In genomic region chr6:97665410-97665809, GRCh38 we compare ENCODE assay signal across 36 cellular contexts.
"Had no signal": no experiment of that assay in that cellular context is flagged by ENCODE, and none has a peak within 500 bp of the region (broad histone marks: within the 10 kb centered on the region; RNA-seq: fewer than 3 reads in every experiment).

No MANE protein-coding gene starts in this region.

- H3K27ac ChIP-seq: cardiac muscle cell, Peyer's patch, SJSA1, WERI-Rb-1 had no signal

- H3K36me3 Mint-ChIP-seq: activated naive CD8-positive, alpha-beta T cell treated with anti-CD3 and anti-CD28 coated beads for 36 hours had no signal

- H3K4me1 ChIP-seq: Peyer's patch, SJSA1 had no signal

- H3K4me1 Mint-ChIP-seq: activated CD4-positive, alpha-beta T cell treated with anti-CD3 and anti-CD28 coated beads, Interleukin-2, amount 10 ng/mL, durations not matched to agents 24 days and 14 days; activated naive CD8-positive, alpha-beta T cell treated with anti-CD3 and anti-CD28 coated beads for 36 hours; activated T-helper 17 cell treated with anti-CD3 and anti-CD28 coated beads, Interleukin-2, amount 50 U/mL, for 72 hours; central memory CD8-positive, alpha-beta T cell had no signal

- H3K27me3 ChIP-seq: cardiac muscle cell, MG63, Peyer's patch, SJSA1 had no signal

- DNase-seq: activated CD4-positive, alpha-beta T cell treated with anti-CD3 and anti-CD28 coated beads, Interleukin-2, amount 10 ng/mL, durations not matched to agents 24 days and 14 days; activated CD4-positive, alpha-beta T cell treated with anti-CD3 and anti-CD28 coated beads, Interleukin-2, amount 50 U/mL, for 4 hours; activated CD8-positive, alpha-beta T cell treated with anti-CD3 and anti-CD28 coated beads for 36 hours; activated effector memory CD4-positive, alpha-beta T cell treated with anti-CD3 and anti-CD28 coated beads, Interleukin-2, amount 50 U/mL, for 16 hours; activated naive CD4-positive, alpha-beta T cell; activated naive CD4-positive, alpha-beta T cell treated with anti-CD3 and anti-CD28 coated beads, Interleukin-2, amount 50 U/mL, for 16 hours; activated naive CD8-positive, alpha-beta T cell treated with anti-CD3 and anti-CD28 coated beads for 36 hours; activated T-cell treated with anti-CD3 and anti-CD28 coated beads, Interleukin-2, amount 50 U/mL, for 1 hour; activated T-cell treated with anti-CD3 and anti-CD28 coated beads, Interleukin-2, amount 50 U/mL, for 72 hours; amniotic stem cell; aorta; Karpas-422; MG63; NCI-H1048; NCI-H1105 treated with DMSO at 0.1 percent for 48 hours; NCI-H1436; NCI-H1694; NCI-H1930; NCI-H2081 treated with DMSO at 0.1 percent for 48 hours; NCI-H510A; NCI-H526; NCI-H748 treated with DMSO at 0.1 percent for 48 hours; NK-92 treated with Interleukin-12 subunit alpha and Interleukin-12 subunit beta, amount 100 ng/mL, for 24 hours; PC-3; Peyer's patch; RPMI8226; SHP77 treated with DMSO at 0.1 percent for 48 hours; SW 1271; T-helper 1 cell; T-helper 2 cell; T-helper 9 cell; WERI-Rb-1 had no signal

- H3K27ac Mint-ChIP-seq: activated CD4-positive, alpha-beta T cell treated with anti-CD3 and anti-CD28 coated beads, Interleukin-2, amount 10 ng/mL, durations not matched to agents 24 days and 14 days; activated CD8-positive, alpha-beta T cell treated with anti-CD3 and anti-CD28 coated beads for 36 hours; activated naive CD8-positive, alpha-beta T cell treated with anti-CD3 and anti-CD28 coated beads for 36 hours; activated T-cell treated with anti-CD3 and anti-CD28 coated beads, Interleukin-2, amount 50 U/mL, for 72 hours; activated T-helper 17 cell treated with anti-CD3 and anti-CD28 coated beads, Interleukin-2, amount 50 U/mL, for 72 hours had no signal

- ATAC-seq: activated CD8-positive, alpha-beta T cell treated with anti-CD3 and anti-CD28 coated beads for 36 hours; activated T-cell treated with anti-CD3 and anti-CD28 coated beads, Interleukin-2, amount 50 U/mL, for 72 hours; activated T-helper 17 cell treated with anti-CD3 and anti-CD28 coated beads, Interleukin-2, amount 50 U/mL, for 72 hours; PC-3 had no signal

- H3K4me3 Mint-ChIP-seq: activated CD4-positive, alpha-beta T cell treated with anti-CD3 and anti-CD28 coated beads, Interleukin-2, amount 10 ng/mL, durations not matched to agents 24 days and 14 days; activated CD8-positive, alpha-beta T cell treated with anti-CD3 and anti-CD28 coated beads for 36 hours; activated naive CD8-positive, alpha-beta T cell treated with anti-CD3 and anti-CD28 coated beads for 36 hours; activated T-cell treated with anti-CD3 and anti-CD28 coated beads, Interleukin-2, amount 50 U/mL, for 72 hours; activated T-helper 17 cell treated with anti-CD3 and anti-CD28 coated beads, Interleukin-2, amount 50 U/mL, for 72 hours; central memory CD8-positive, alpha-beta T cell had no signal

- H3K4me3 ChIP-seq: cardiac muscle cell, MG63, Peyer's patch, SJSA1 had no signal

- H3K9me3 ChIP-seq: MG63, Peyer's patch, SJSA1 had no signal

- H3K27me3 Mint-ChIP-seq: activated CD4-positive, alpha-beta T cell treated with anti-CD3 and anti-CD28 coated beads, Interleukin-2, amount 10 ng/mL, durations not matched to agents 24 days and 14 days; activated CD8-positive, alpha-beta T cell treated with anti-CD3 and anti-CD28 coated beads for 36 hours; activated naive CD8-positive, alpha-beta T cell treated with anti-CD3 and anti-CD28 coated beads for 36 hours; activated T-helper 17 cell treated with anti-CD3 and anti-CD28 coated beads, Interleukin-2, amount 50 U/mL, for 72 hours; central memory CD8-positive, alpha-beta T cell had no signal

- H3K9me3 Mint-ChIP-seq: activated CD4-positive, alpha-beta T cell treated with anti-CD3 and anti-CD28 coated beads, Interleukin-2, amount 10 ng/mL, durations not matched to agents 24 days and 14 days; activated CD8-positive, alpha-beta T cell treated with anti-CD3 and anti-CD28 coated beads for 36 hours; activated naive CD8-positive, alpha-beta T cell treated with anti-CD3 and anti-CD28 coated beads for 36 hours; activated T-helper 17 cell treated with anti-CD3 and anti-CD28 coated beads, Interleukin-2, amount 50 U/mL, for 72 hours had no signal

- H3K36me3 ChIP-seq: cardiac muscle cell, MG63, Peyer's patch, SJSA1, WERI-Rb-1 had no signal
